8 cellular contexts compared by ENCODE assay signal in genomic region chr2:230919681-230920080, GRCh38. TPM values are rescaled to one million over a fixed set of nuclear protein-coding genes. Genes with fewer than 3 reads are reported as not detected.
"Had no signal": no experiment of that assay in that cellular context is flagged by ENCODE, and none has a peak within 500 bp of the region (broad histone marks: within the 10 kb centered on the region; RNA-seq: fewer than 3 reads in every experiment).

No MANE protein-coding gene starts in this region.

- ATAC-seq: esophagus mucosa, pancreas had no signal

- H3K4me3 Mint-ChIP-seq: activated T-helper 1 cell treated with anti-CD3 and anti-CD28 coated beads, Interleukin-12 subunit alpha, Interleukin-12 subunit beta, Interleukin-2, Interleukin-4 antibody, amounts not matched to agents 30 ng/mL and 10 ng/mL and 1 ng/mL, durations not matched to agents 14 hours and 24 hours and 36 hours had no signal

- H3K27ac Mint-ChIP-seq: activated T-helper 1 cell treated with anti-CD3 and anti-CD28 coated beads, Interleukin-12 subunit alpha, Interleukin-12 subunit beta, Interleukin-2, Interleukin-4 antibody, amounts not matched to agents 30 ng/mL and 10 ng/mL and 1 ng/mL, durations not matched to agents 14 hours and 24 hours and 36 hours had no signal

- H3K9me3 Mint-ChIP-seq: activated B cell treated with CpG ODN at 0.5 μM for 24 hours; activated T-helper 1 cell treated with anti-CD3 and anti-CD28 coated beads, Interleukin-12 subunit alpha, Interleukin-12 subunit beta, Interleukin-2, Interleukin-4 antibody, amounts not matched to agents 30 ng/mL and 10 ng/mL and 1 ng/mL, durations not matched to agents 14 hours and 24 hours and 36 hours had no signal

- DNase-seq: activated B cell treated with CpG ODN at 0.5 μM for 24 hours; hypothalamus; kidney glomerular epithelial cell; pancreas; stimulated activated CD4-positive, alpha-beta T cell treated with anti-CD3 and anti-CD28 coated beads, Interleukin-12 subunit alpha, Interleukin-12 subunit beta, amount 100 ng/mL, for 4 hours had no signal

- H3K27me3 Mint-ChIP-seq: activated B cell treated with CpG ODN at 0.5 μM for 24 hours had no signal

RNA-seq across cellular contexts. Expression of gene GPR55, which starts 5.4 kb away (rescaled TPM):
- total RNA-seq: astrocyte had no signal
